15 cellular contexts compared by ENCODE assay signal in genomic region chr21:27321791-27322190, GRCh38.
A peak's percentile ranks its signal among the peaks of the same experiment; 100 is the strongest.
DNase-seq lines count a peak whose midpoint lies in the region; ATAC-seq and TF ChIP-seq lines count a peak whose summit lies in the region.
"Had no signal": no experiment of that assay in that cellular context is flagged by ENCODE, and none has a peak within 500 bp of the region (broad histone marks: within the 10 kb centered on the region; RNA-seq: fewer than 3 reads in every experiment).

No MANE protein-coding gene starts in this region.

- H3K4ac ChIP-seq in mesendoderm (ENCODE audit: low read depth, low read length), result no peak overlapping the region

- no peaks in the 10 kb centered on the region for H3K79me1 ChIP-seq in mesendoderm (ENCODE audit: low read length)

- POLR2A ChIA-PET in SK-N-SH (lab: Yijun Ruan, JAX), result no interaction called here

- H3K9ac ChIP-seq in SK-N-SH (no peak overlapping the region), mesendoderm (ENCODE audit: low read length) (no peak overlapping the region)
- H3K9ac ChIP-seq: BLaER1 had no signal

- no peak overlapping the region for H2BK120ac ChIP-seq in mesendoderm (ENCODE audit: low read depth, low read length)

- H3K79me2 ChIP-seq in SK-N-SH (ENCODE audit: insufficient read depth) (no peaks in the 10 kb centered on the region), mesendoderm (ENCODE audit: control insufficient read depth, insufficient read depth, low read length) (no peaks in the 10 kb centered on the region)

- H3K4me1 ChIP-seq in SK-N-SH (ENCODE audit: control insufficient read depth in 1 of 2, insufficient read depth in 2 of 2, low read depth in 1 of 2, low read length in 1 of 2) (no peaks in the 10 kb centered on the region), gastroesophageal sphincter (no peaks in the 10 kb centered on the region), mesendoderm (ENCODE audit: control insufficient read depth, low read depth, low read length) (no peaks in the 10 kb centered on the region)
- H3K4me1 ChIP-seq: BLaER1, Caco-2 had no signal

- H3K4me3 ChIP-seq in SK-N-SH (ENCODE audit: low read depth in 2 of 2, low read length in 1 of 2) (no peak overlapping the region), gastroesophageal sphincter (no peak overlapping the region), mesendoderm (ENCODE audit: low read length) (no peak overlapping the region)
- H3K4me3 ChIP-seq: BLaER1 had no signal

- no peak overlapping the region for H3K23ac ChIP-seq in mesendoderm (ENCODE audit: low read length)

- no peaks in the 10 kb centered on the region; the same call in 1 of the 2 replicates for H3K9me2 ChIP-seq in SK-N-SH

- no peak for TF ChIP-seq POLR2A in gastroesophageal sphincter (IDR thresholded peaks at IDR 0.05)

- H3K36me3 ChIP-seq in SK-N-SH (replicated peaks in 1 of 2; ENCODE audit: control insufficient read depth in 1 of 2, insufficient read depth in 2 of 2, low read length in 1 of 2) (no peaks in the 10 kb centered on the region), gastroesophageal sphincter (no peaks in the 10 kb centered on the region), mesendoderm (ENCODE audit: control insufficient read depth, insufficient read depth, low read length) (no peaks in the 10 kb centered on the region)
- H3K36me3 ChIP-seq: BLaER1 had no signal

- H3K27ac ChIP-seq in SK-N-SH (ENCODE audit: low read depth in 2 of 2, low read length in 1 of 2), result no peak overlapping the region
- H3K27ac ChIP-seq in gastroesophageal sphincter, result no peak overlapping the region
- no peak overlapping the region for H3K27ac ChIP-seq in mesendoderm (ENCODE audit: low read depth, low read length)
- H3K27ac ChIP-seq: 22Rv1, BLaER1 had no signal

- H3F3A ChIP-seq in SK-N-SH (replicated peaks; ENCODE audit: insufficient read depth), result no peaks in the 10 kb centered on the region

- H4K5ac ChIP-seq in mesendoderm (ENCODE audit: low read length), result no peak overlapping the region

- DNase-seq in SK-N-SH (no peak), globus pallidus (ENCODE audit: low spot score) (peak; percentile 55), putamen (ENCODE audit: low spot score) (peak; percentile 12), mesendoderm (no peak)
- no peak for DNase-seq in activated CD4-positive, alpha-beta T cell treated with anti-CD3 and anti-CD28 coated beads for 4 hours
- DNase-seq: Caco-2; CD8-positive, alpha-beta memory T cell; DND-41; GF-D8 had no signal

- no peak overlapping the region for H2BK5ac ChIP-seq in mesendoderm (ENCODE audit: low read length)

- no peak overlapping the region for H4K8ac ChIP-seq in mesendoderm (ENCODE audit: low read depth, low read length)

- TF ChIP-seq EP300 in SK-N-SH (IDR thresholded peaks at IDR 0.05; ENCODE audit: borderline replicate concordance in 1 of 2, low read depth in 1 of 2, low read length in 1 of 2), result no peak
- TF ChIP-seq EP300 in gastroesophageal sphincter (IDR thresholded peaks at IDR 0.05), result no peak

- CTCF ChIA-PET in SK-N-SH (lab: Yijun Ruan, JAX), result no interaction called here

- no peak overlapping the region for H3K56ac ChIP-seq in mesendoderm (ENCODE audit: low read length)

- no peak for ATAC-seq in SK-N-SH treated with all-trans-retinoic acid at 6 μM for 48 hours
- ATAC-seq in gastroesophageal sphincter, result no peak
- ATAC-seq in GM21360 (IDR thresholded peaks at IDR 0.05; ENCODE audit: unreplicated experiment), result no peak
- ATAC-seq: HCT116 had no signal

- H2AK5ac ChIP-seq in mesendoderm (ENCODE audit: low read length), result no peak overlapping the region

- no peak for TF ChIP-seq CTCF in SK-N-SH (IDR thresholded peaks at IDR 0.05)
- TF ChIP-seq CTCF in gastroesophageal sphincter (IDR thresholded peaks at IDR 0.05), result no peak

- peak overlapping the region; percentile 39; the same call in 1 of the 2 replicates for H2AFZ ChIP-seq in SK-N-SH (ENCODE audit: low read depth)

- no peak overlapping the region for H2BK15ac ChIP-seq in mesendoderm (replicated peaks; ENCODE audit: low read depth)

- H3K27me3 ChIP-seq in SK-N-SH (ENCODE audit: insufficient read depth) (no peaks in the 10 kb centered on the region), gastroesophageal sphincter (no peaks in the 10 kb centered on the region), mesendoderm (ENCODE audit: insufficient read depth, low read length, poor library complexity) (no peaks in the 10 kb centered on the region)
- H3K27me3 ChIP-seq: BLaER1 had no signal

- H3K9me3 ChIP-seq in SK-N-SH (no peaks in the 10 kb centered on the region), gastroesophageal sphincter (no peaks in the 10 kb centered on the region)
- H3K9me3 ChIP-seq: BLaER1, Caco-2 had no signal

- TF ChIP-seq RAD21 in SK-N-SH (IDR thresholded peaks at IDR 0.05; ENCODE audit: low read length), result no peak

- WGBS in SK-N-SH (ENCODE audit: low lambda C conversion rate), result 65% methylated on average over 2 of the region's 2 CpGs
- WGBS in gastroesophageal sphincter (ENCODE audit: low coverage in 1 of 2), 2 donors, result 88 to 92% methylated on average over 2 of the region's 2 CpGs
- WGBS in mesendoderm (ENCODE audit: extremely low coverage, insufficient coverage, low lambda C conversion rate), result no CpG with 5 or more reads among the region's 2 CpGs

- H3K4me2 ChIP-seq in SK-N-SH (no peak overlapping the region), mesendoderm (ENCODE audit: low read length) (no peak overlapping the region)
- H3K4me2 ChIP-seq: BLaER1 had no signal

- H3K18ac ChIP-seq in mesendoderm (ENCODE audit: low read length), result no peak overlapping the region

- no peaks in the 10 kb centered on the region for H4K20me1 ChIP-seq in SK-N-SH (ENCODE audit: insufficient read depth)
- H4K20me1 ChIP-seq: BLaER1 had no signal

TF ChIP-seq in SK-N-SH, 30 proteins besides CTCF, POLR2A, EP300 and RAD21 (continues in another document):
- TF ChIP-seq TEAD4 (IDR thresholded peaks at IDR 0.05; ENCODE audit: borderline replicate concordance, insufficient read depth), result no peak
- TF ChIP-seq MEF2A (IDR thresholded peaks at IDR 0.05; ENCODE audit: borderline replicate concordance, low read depth), result no peak
- TF ChIP-seq JUND (IDR thresholded peaks at IDR 0.05), result no peak
- no peak for TF ChIP-seq GABPA (IDR thresholded peaks at IDR 0.05; ENCODE audit: low read depth)
- no peak for TF ChIP-seq USF2 (IDR thresholded peaks at IDR 0.05; ENCODE audit: borderline replicate concordance, low read depth, low read length)
- TF ChIP-seq TCF12 (IDR thresholded peaks at IDR 0.05), result no peak
- TF ChIP-seq, protein P1, sequence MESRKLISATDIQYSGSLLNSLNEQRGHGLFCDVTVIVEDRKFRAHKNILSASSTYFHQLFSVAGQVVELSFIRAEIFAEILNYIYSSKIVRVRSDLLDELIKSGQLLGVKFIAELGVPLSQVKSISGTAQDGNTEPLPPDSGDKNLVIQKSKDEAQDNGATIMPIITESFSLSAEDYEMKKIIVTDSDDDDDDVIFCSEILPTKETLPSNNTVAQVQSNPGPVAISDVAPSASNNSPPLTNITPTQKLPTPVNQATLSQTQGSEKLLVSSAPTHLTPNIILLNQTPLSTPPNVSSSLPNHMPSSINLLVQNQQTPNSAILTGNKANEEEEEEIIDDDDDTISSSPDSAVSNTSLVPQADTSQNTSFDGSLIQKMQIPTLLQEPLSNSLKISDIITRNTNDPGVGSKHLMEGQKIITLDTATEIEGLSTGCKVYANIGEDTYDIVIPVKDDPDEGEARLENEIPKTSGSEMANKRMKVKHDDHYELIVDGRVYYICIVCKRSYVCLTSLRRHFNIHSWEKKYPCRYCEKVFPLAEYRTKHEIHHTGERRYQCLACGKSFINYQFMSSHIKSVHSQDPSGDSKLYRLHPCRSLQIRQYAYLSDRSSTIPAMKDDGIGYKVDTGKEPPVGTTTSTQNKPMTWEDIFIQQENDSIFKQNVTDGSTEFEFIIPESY (IDR thresholded peaks at IDR 0.05; ENCODE audit: borderline replicate concordance, low read depth), result no peak
- no peak for TF ChIP-seq RXRA (IDR thresholded peaks at IDR 0.05; ENCODE audit: borderline replicate concordance, low read depth)

TF ChIP-seq in SK-N-SH treated with all-trans-retinoic acid at 6 μM for 48 hours, 23 proteins besides CTCF, POLR2A, EP300 and RAD21 (continues in another document):
- TF ChIP-seq ISL1 (CRISPR knock-in tag; IDR thresholded peaks at IDR 0.05) (no peak), ZFP3 (CRISPR knock-in tag; IDR thresholded peaks at IDR 0.05) (no peak), SNAI2 (CRISPR knock-in tag; IDR thresholded peaks at IDR 0.05) (no peak), CSDC2 (CRISPR knock-in tag; IDR thresholded peaks at IDR 0.05) (no peak), ZNF70 (CRISPR knock-in tag; IDR thresholded peaks at IDR 0.05) (no peak), TOX (CRISPR knock-in tag; IDR thresholded peaks at IDR 0.05; ENCODE audit: borderline replicate concordance) (no peak), TCF4 (CRISPR knock-in tag; IDR thresholded peaks at IDR 0.05; ENCODE audit: borderline replicate concordance) (no peak), ZNF8 (CRISPR knock-in tag; IDR thresholded peaks at IDR 0.05) (no peak), ARNTL (CRISPR knock-in tag; IDR thresholded peaks at IDR 0.05; ENCODE audit: borderline replicate concordance, low read depth) (no peak), CSRNP3 (CRISPR knock-in tag; IDR thresholded peaks at IDR 0.05) (no peak)
- TF ChIP-seq, protein P2, sequence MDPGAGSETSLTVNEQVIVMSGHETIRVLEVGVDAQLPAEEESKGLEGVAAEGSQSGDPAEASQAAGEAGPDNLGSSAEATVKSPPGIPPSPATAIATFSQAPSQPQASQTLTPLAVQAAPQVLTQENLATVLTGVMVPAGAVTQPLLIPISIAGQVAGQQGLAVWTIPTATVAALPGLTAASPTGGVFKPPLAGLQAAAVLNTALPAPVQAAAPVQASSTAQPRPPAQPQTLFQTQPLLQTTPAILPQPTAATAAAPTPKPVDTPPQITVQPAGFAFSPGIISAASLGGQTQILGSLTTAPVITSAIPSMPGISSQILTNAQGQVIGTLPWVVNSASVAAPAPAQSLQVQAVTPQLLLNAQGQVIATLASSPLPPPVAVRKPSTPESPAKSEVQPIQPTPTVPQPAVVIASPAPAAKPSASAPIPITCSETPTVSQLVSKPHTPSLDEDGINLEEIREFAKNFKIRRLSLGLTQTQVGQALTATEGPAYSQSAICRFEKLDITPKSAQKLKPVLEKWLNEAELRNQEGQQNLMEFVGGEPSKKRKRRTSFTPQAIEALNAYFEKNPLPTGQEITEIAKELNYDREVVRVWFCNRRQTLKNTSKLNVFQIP (CRISPR knock-in tag; IDR thresholded peaks at IDR 0.05; ENCODE audit: borderline replicate concordance, low read depth), result no peak

Comparison
In these comparisons a context has a peak if more than half of its experiments do, and no peak if none do; other contexts are left out.
1. DNase-seq: peak in globus pallidus (single experiment) and putamen (single experiment); none in SK-N-SH (single experiment), activated CD4-positive, alpha-beta T cell treated with anti-CD3 and anti-CD28 coated beads for 4 hours (0 of 2) and mesendoderm (single experiment).